Comparison of ENCODE assay signal across 1 cellular context in the genomic region with DNA sequence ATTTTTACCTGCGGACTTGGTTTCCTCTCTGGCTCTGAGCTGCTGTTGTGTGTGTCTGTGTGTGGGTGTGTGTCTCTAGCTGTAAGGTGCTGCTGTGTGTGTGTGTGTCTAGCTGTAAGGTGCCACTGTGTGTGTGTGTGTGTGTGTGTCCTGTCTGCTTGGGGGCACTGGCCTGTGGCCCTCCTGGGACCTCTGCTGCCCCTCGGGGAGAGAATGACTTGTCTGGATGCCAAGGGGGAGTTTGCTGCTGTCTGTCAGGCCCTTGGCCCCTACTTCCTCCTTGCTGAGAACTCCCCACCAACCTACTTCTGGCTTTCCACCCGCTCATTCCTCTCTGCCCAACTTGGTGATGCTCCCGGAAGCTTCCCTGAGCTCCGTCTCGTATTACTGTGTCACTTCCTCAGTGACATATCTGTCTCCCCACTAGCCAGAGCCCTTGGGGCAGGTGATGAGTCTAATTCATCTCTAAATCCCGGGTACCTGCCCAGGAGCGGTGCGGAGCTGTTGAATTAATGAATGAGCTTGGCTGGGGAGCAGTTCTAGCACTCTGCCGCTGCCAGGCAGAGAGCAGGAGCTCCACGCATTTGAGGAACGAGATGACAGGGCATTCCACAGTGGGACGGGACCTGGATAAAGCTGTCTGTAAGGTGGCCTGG.
TF ChIP-seq lines count a peak whose summit lies in the region.

No MANE protein-coding gene starts in this region.

TF ChIP-seq in K562, 482 proteins besides CTCF, POLR2A, EP300 and RAD21:
- no peak for TF ChIP-seq SAP30 (IDR thresholded peaks at IDR 0.05; ENCODE audit: borderline replicate concordance, insufficient read depth, low read depth, low read length, poor library complexity, severe bottlenecking)
- TF ChIP-seq MTA3 (IDR thresholded peaks at IDR 0.05; ENCODE audit: borderline replicate concordance) = no peak
- TF ChIP-seq STAT5A (IDR thresholded peaks at IDR 0.05; ENCODE audit: borderline replicate concordance, low read length) = peak; percentile 24; the same call in 1 of the 2 replicates
- TF ChIP-seq, protein P1, sequence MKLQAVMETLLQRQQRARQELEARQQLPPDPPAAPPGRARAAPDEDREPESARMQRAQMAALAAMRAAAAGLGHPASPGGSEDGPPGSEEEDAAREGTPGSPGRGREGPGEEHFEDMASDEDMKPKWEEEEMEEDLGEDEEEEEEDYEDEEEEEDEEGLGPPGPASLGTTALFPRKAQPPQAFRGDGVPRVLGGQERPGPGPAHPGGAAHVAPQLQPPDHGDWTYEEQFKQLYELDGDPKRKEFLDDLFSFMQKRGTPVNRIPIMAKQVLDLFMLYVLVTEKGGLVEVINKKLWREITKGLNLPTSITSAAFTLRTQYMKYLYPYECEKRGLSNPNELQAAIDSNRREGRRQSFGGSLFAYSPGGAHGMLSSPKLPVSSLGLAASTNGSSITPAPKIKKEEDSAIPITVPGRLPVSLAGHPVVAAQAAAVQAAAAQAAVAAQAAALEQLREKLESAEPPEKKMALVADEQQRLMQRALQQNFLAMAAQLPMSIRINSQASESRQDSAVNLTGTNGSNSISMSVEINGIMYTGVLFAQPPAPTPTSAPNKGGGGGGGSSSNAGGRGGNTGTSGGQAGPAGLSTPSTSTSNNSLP (IDR thresholded peaks at IDR 0.05; ENCODE audit: borderline replicate concordance, low read depth, low read length) = no peak
- TF ChIP-seq SUPT5H (IDR thresholded peaks at IDR 0.05) = peak; percentile 52
- TF ChIP-seq PHF8 (IDR thresholded peaks at IDR 0.05; ENCODE audit: borderline replicate concordance, low read length) = no peak
- peak; percentile 78; the same call in 1 of the 2 replicates for TF ChIP-seq TARDBP (IDR thresholded peaks at IDR 0.05)
- no peak for TF ChIP-seq POLR2H (tag; IDR thresholded peaks at IDR 0.05; ENCODE audit: low read depth)
- TF ChIP-seq ZNF24 (IDR thresholded peaks at IDR 0.05) = 0 out of 2 replicates have a peak, but pooled peaks have one; percentile 36
- no peak for TF ChIP-seq ZNF583 (CRISPR knock-in tag; IDR thresholded peaks at IDR 0.05)
